ENCODE assay signal across 1 cellular context in the genomic region with DNA sequence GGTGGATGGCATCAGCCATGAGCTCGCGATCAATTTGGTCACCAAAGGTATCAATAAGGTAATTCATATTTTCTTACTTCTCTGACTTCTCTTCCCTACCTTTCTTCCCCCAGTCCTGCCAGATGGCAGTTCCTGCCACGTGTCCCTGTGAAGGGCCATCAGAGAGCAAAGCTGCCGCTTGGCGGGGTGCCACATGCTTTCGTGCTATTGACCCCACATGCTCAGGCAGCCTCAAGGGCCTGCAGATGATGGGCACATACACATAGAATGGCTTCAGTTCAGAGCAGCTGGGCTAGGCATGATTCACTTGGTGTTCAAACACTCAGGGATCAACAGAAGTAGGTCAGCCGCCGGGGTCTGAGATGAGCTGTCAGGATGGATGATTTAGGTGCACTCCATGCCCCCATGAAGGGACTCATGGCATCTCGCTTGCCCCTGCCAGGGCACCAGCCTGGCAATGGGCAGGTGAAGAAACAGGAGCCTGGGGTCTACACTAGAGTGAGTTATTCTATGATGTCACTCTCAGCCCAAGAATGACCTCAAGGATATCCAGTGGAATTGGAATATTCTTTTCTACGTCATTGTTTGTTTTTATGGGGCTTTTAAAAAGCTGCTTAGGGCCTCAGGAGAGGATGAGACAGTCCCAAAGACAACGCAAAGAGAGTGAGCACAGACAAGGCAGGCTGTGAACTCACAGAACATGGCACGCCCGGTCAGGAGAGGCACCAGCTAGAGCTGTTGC.
TF ChIP-seq lines count a peak whose summit lies in the region.

No MANE protein-coding gene starts in this region.

TF ChIP-seq in HepG2, 621 proteins besides CTCF, POLR2A, EP300 and RAD21 (continued from another document and continues in another):
- no peak for TF ChIP-seq ZXDC (CRISPR knock-in tag; IDR thresholded peaks at IDR 0.05)
- TF ChIP-seq, protein P1, sequence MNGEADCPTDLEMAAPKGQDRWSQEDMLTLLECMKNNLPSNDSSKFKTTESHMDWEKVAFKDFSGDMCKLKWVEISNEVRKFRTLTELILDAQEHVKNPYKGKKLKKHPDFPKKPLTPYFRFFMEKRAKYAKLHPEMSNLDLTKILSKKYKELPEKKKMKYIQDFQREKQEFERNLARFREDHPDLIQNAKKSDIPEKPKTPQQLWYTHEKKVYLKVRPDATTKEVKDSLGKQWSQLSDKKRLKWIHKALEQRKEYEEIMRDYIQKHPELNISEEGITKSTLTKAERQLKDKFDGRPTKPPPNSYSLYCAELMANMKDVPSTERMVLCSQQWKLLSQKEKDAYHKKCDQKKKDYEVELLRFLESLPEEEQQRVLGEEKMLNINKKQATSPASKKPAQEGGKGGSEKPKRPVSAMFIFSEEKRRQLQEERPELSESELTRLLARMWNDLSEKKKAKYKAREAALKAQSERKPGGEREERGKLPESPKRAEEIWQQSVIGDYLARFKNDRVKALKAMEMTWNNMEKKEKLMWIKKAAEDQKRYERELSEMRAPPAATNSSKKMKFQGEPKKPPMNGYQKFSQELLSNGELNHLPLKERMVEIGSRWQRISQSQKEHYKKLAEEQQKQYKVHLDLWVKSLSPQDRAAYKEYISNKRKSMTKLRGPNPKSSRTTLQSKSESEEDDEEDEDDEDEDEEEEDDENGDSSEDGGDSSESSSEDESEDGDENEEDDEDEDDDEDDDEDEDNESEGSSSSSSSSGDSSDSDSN (CRISPR knock-in tag; IDR thresholded peaks at IDR 0.05) = no peak
- no peak for TF ChIP-seq ZNF263 (CRISPR knock-in tag; IDR thresholded peaks at IDR 0.05)
- TF ChIP-seq ATF7 (IDR thresholded peaks at IDR 0.05) = peak; percentile 64
- no peak for TF ChIP-seq ATF7 (CRISPR knock-in tag; IDR thresholded peaks at IDR 0.05)
- TF ChIP-seq, protein P2, sequence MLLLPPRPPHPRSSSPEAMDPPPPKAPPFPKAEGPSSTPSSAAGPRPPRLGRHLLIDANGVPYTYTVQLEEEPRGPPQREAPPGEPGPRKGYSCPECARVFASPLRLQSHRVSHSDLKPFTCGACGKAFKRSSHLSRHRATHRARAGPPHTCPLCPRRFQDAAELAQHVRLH (CRISPR knock-in tag; IDR thresholded peaks at IDR 0.05; ENCODE audit: borderline replicate concordance, low read depth) = no peak
- no peak for TF ChIP-seq ZNF335 (CRISPR knock-in tag; IDR thresholded peaks at IDR 0.05)
- TF ChIP-seq ZNF33B (CRISPR knock-in tag; IDR thresholded peaks at IDR 0.05) = no peak
- TF ChIP-seq ZNF574 (CRISPR knock-in tag; IDR thresholded peaks at IDR 0.05) = 0 out of 2 replicates have a peak, but pooled peaks have one; percentile 17
- no peak for TF ChIP-seq ZNF749 (CRISPR knock-in tag; IDR thresholded peaks at IDR 0.05; ENCODE audit: borderline replicate concordance)
- TF ChIP-seq ZNF549 (CRISPR knock-in tag; IDR thresholded peaks at IDR 0.05) = no peak
- no peak for TF ChIP-seq ZC3H4 (CRISPR knock-in tag; IDR thresholded peaks at IDR 0.05; ENCODE audit: borderline replicate concordance)
- no peak for TF ChIP-seq GMEB2 (CRISPR knock-in tag; IDR thresholded peaks at IDR 0.05; ENCODE audit: low read depth)
- TF ChIP-seq, protein P3, sequence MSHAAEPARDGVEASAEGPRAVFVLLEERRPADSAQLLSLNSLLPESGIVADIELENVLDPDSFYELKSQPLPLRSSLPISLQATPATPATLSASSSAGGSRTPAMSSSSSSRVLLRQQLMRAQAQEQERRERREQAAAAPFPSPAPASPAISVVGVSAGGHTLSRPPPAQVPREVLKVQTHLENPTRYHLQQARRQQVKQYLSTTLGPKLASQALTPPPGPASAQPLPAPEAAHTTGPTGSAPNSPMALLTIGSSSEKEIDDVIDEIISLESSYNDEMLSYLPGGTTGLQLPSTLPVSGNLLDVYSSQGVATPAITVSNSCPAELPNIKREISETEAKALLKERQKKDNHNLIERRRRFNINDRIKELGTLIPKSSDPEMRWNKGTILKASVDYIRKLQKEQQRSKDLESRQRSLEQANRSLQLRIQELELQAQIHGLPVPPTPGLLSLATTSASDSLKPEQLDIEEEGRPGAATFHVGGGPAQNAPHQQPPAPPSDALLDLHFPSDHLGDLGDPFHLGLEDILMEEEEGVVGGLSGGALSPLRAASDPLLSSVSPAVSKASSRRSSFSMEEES (CRISPR knock-in tag; IDR thresholded peaks at IDR 0.05) = peak; percentile 50; the same call in 1 of the 2 replicates
- TF ChIP-seq HDAC6 (IDR thresholded peaks at IDR 0.05; ENCODE audit: low read depth, low read length) = no peak
- no peak for TF ChIP-seq HDAC1 (CRISPR knock-in tag; IDR thresholded peaks at IDR 0.05)
- TF ChIP-seq ZSCAN31 (CRISPR knock-in tag; IDR thresholded peaks at IDR 0.05; ENCODE audit: low read depth) = no peak
- no peak for TF ChIP-seq NR2C2 (CRISPR knock-in tag; IDR thresholded peaks at IDR 0.05; ENCODE audit: borderline replicate concordance)
- TF ChIP-seq GLMP (CRISPR knock-in tag; IDR thresholded peaks at IDR 0.05; ENCODE audit: borderline replicate concordance) = no peak
- no peak for TF ChIP-seq ZNF10 (CRISPR knock-in tag; IDR thresholded peaks at IDR 0.05; ENCODE audit: borderline replicate concordance, low read depth)
- no peak for TF ChIP-seq WIZ (CRISPR knock-in tag; IDR thresholded peaks at IDR 0.05)
- TF ChIP-seq RAD51 (IDR thresholded peaks at IDR 0.05; ENCODE audit: borderline replicate concordance) = no peak
- no peak for TF ChIP-seq ZFP36 (IDR thresholded peaks at IDR 0.05; ENCODE audit: borderline replicate concordance, low read depth, low read length, partially characterized antibody)
- no peak for TF ChIP-seq ZBTB7A (CRISPR knock-in tag; IDR thresholded peaks at IDR 0.05)
- no peak for TF ChIP-seq ZC3H13 (CRISPR knock-in tag; IDR thresholded peaks at IDR 0.05)
- no peak for TF ChIP-seq HOXD1 (CRISPR knock-in tag; IDR thresholded peaks at IDR 0.05)
- no peak for TF ChIP-seq ZFP36L2 (CRISPR knock-in tag; IDR thresholded peaks at IDR 0.05)
- TF ChIP-seq PAXIP1 (CRISPR knock-in tag; conservative IDR thresholded peaks at IDR 0.05) = no peak
- TF ChIP-seq ZNF563 (CRISPR knock-in tag; IDR thresholded peaks at IDR 0.05) = no peak; the same call in 1 of the 2 replicates
- TF ChIP-seq RERE (CRISPR knock-in tag; IDR thresholded peaks at IDR 0.05; ENCODE audit: low read depth) = no peak
- no peak for TF ChIP-seq MYNN (CRISPR knock-in tag; IDR thresholded peaks at IDR 0.05; ENCODE audit: low read depth)
- no peak for TF ChIP-seq ZNF256 (CRISPR knock-in tag; conservative IDR thresholded peaks at IDR 0.05)
